ENCODE assay signal across 9 cellular contexts in genomic region chr10:110398419-110399162, GRCh38.
A peak's percentile ranks its signal among the peaks of the same experiment; 100 is the strongest.
DNase-seq lines count a peak whose midpoint lies in the region; ATAC-seq and TF ChIP-seq lines count a peak whose summit lies in the region.
"Had no signal": no experiment of that assay in that cellular context is flagged by ENCODE, and none has a peak within 500 bp of the region (broad histone marks: within the 10 kb centered on the region; RNA-seq: fewer than 3 reads in every experiment).

No MANE protein-coding gene starts in this region.

- DNase-seq in NCI-H2227 (lab: John Stamatoyannopoulos, UW; ENCODE audit: unreplicated experiment) (peak; percentile 19), NCI-H2227 treated with DMSO at 0.1 percent for 48 hours (lab: John Stamatoyannopoulos, UW) (no peak), adrenal gland (peak; percentile 81 to 96 (median 93)), iPS-NIHi11 (ENCODE audit: low spot score) (peak; percentile 57), thyroid gland (peak; percentile 12 to 26), NCI-H345 (lab: John Stamatoyannopoulos, UW) (no peak)
- DNase-seq in stimulated activated naive CD8-positive, alpha-beta T cell treated with anti-CD3 and anti-CD28 coated beads, Interleukin-15, Interleukin-2, amounts not matched to agents 100 U/mL and 50 U/mL, for 24 hours = no peak

- ATAC-seq in GM19463 (IDR thresholded peaks at IDR 0.05; ENCODE audit: unreplicated experiment) = no peak
- ATAC-seq in stimulated activated naive CD8-positive, alpha-beta T cell treated with anti-CD3 and anti-CD28 coated beads, Interleukin-15, Interleukin-2, amounts not matched to agents 100 U/mL and 50 U/mL, for 24 hours = no peak

- H3K27ac ChIP-seq in adrenal gland (peak overlapping the region; percentile 6 to 86 (median 43)), thyroid gland (peak overlapping the region; percentile 13 to 53 (median 36))
- H3K27ac ChIP-seq: C4-2B had no signal

- no peaks in the 10 kb centered on the region for H3K9me3 ChIP-seq in adrenal gland (replicated peaks in 1 of 3)
- H3K9me3 ChIP-seq in thyroid gland = no peaks in the 10 kb centered on the region

- TF ChIP-seq CTCF in adrenal gland (IDR thresholded peaks at IDR 0.05) (no peak), thyroid gland (IDR thresholded peaks at IDR 0.05) (no peak)

- H3K4me1 ChIP-seq in adrenal gland (replicated peaks in 1 of 2) (peaks cover 7 to 18% of the 10 kb centered on the region in 2 donors), thyroid gland (peaks cover 0 to 27% of the 10 kb centered on the region in 2 donors)

- intact Hi-C loops in adrenal gland (cut with DNase I) = no loop called here
- intact Hi-C loops in thyroid gland (cut with DNase I) = no loop called here

- H3K4me3 ChIP-seq in adrenal gland (no peak overlapping the region), thyroid gland (replicated peaks in 1 of 3) (no peak overlapping the region)

- 44 to 60% (median 48%) methylated on average over 5 to 9 of the region's 9 CpGs for WGBS in adrenal gland, 4 donors
- 54 to 69% methylated on average over 8 to 9 of the region's 9 CpGs for WGBS in thyroid gland, 2 donors

- TF ChIP-seq POLR2A in adrenal gland (IDR thresholded peaks at IDR 0.05) = peak in 1 of 2 donors; percentile 17
- no peak for TF ChIP-seq POLR2A in thyroid gland (IDR thresholded peaks at IDR 0.05)

- H3K36me3 ChIP-seq in adrenal gland (replicated peaks in 1 of 2) (no peaks in the 10 kb centered on the region), thyroid gland (no peaks in the 10 kb centered on the region)

- H3K27me3 ChIP-seq in adrenal gland (no peaks in the 10 kb centered on the region), thyroid gland (no peaks in the 10 kb centered on the region)

Comparison
In these comparisons a context has a peak if more than half of its experiments do, and no peak if none do; other contexts are left out.
1. DNase-seq: peak in NCI-H2227 (single experiment), adrenal gland (7 of 7), iPS-NIHi11 (single experiment) and thyroid gland (2 of 2); none in NCI-H2227 treated with DMSO at 0.1 percent for 48 hours (single experiment), stimulated activated naive CD8-positive, alpha-beta T cell treated with anti-CD3 and anti-CD28 coated beads, Interleukin-15, Interleukin-2, amounts not matched to agents 100 U/mL and 50 U/mL, for 24 hours (single experiment) and NCI-H345 (single experiment).